Comparison of ENCODE assay signal across 21 cellular contexts in genomic region chr1:35211113-35211399, GRCh38. TPM values are rescaled to one million over a fixed set of nuclear protein-coding genes. Genes with fewer than 3 reads are reported as not detected.
DNase-seq lines count a peak whose midpoint lies in the region; ATAC-seq and TF ChIP-seq lines count a peak whose summit lies in the region.
"Had no signal": no experiment of that assay in that cellular context is flagged by ENCODE, and none has a peak within 500 bp of the region (broad histone marks: within the 10 kb centered on the region; RNA-seq: fewer than 3 reads in every experiment).

No MANE protein-coding gene starts in this region.

- no peaks in the 10 kb centered on the region for H3K9me3 ChIP-seq in SK-N-SH
- no peaks in the 10 kb centered on the region for H3K9me3 ChIP-seq in iPS-15b (ENCODE audit: control insufficient read depth, insufficient read depth, low read length)
- H3K9me3 ChIP-seq in neural progenitor cell (ENCODE audit: low read depth) = no peaks in the 10 kb centered on the region
- H3K9me3 ChIP-seq: MG63, Peyer's patch had no signal

- no peak for ATAC-seq in SK-N-SH treated with all-trans-retinoic acid at 6 μM for 48 hours
- ATAC-seq in activated CD8-positive, alpha-beta memory T cell treated with anti-CD3 and anti-CD28 coated beads, Interleukin-2, amount 10 ng/mL, durations not matched to agents 7 days and 5 days = no peak
- ATAC-seq: HepG2 had no signal

- peaks cover 20% of the 10 kb centered on the region for H3K4me1 Mint-ChIP-seq in neural progenitor cell
- no peaks in the 10 kb centered on the region for H3K4me1 Mint-ChIP-seq in activated CD8-positive, alpha-beta memory T cell treated with anti-CD3 and anti-CD28 coated beads, Interleukin-2, amount 10 ng/mL, durations not matched to agents 7 days and 5 days
- H3K4me1 Mint-ChIP-seq: B cell had no signal

- TF ChIP-seq CTCF in SK-N-SH (IDR thresholded peaks at IDR 0.05) = no peak
- no peak for TF ChIP-seq CTCF in neural progenitor cell (IDR thresholded peaks at IDR 0.05)

- no peak overlapping the region for H3K4me2 ChIP-seq in SK-N-SH
- peak overlapping the region; percentile 67 for H3K4me2 ChIP-seq in neural progenitor cell

- H3K36me3 ChIP-seq in SK-N-SH (replicated peaks in 1 of 2; ENCODE audit: control insufficient read depth in 1 of 2, insufficient read depth in 2 of 2, low read length in 1 of 2) (no peaks in the 10 kb centered on the region), iPS-15b (ENCODE audit: control insufficient read depth, insufficient read depth, low read length) (no peaks in the 10 kb centered on the region), neural progenitor cell (no peaks in the 10 kb centered on the region)
- H3K36me3 ChIP-seq: MG63, Peyer's patch had no signal

- H3K4me3 ChIP-seq in SK-N-SH (ENCODE audit: low read depth in 2 of 2, low read length in 1 of 2) (no peak overlapping the region), iPS-15b (ENCODE audit: low read depth, low read length) (peak overlapping the region; percentile 0), neural progenitor cell (no peak overlapping the region)
- H3K4me3 ChIP-seq: MG63, Peyer's patch had no signal

- no peaks in the 10 kb centered on the region for H3K36me3 Mint-ChIP-seq in neural progenitor cell
- H3K36me3 Mint-ChIP-seq in activated CD8-positive, alpha-beta memory T cell treated with anti-CD3 and anti-CD28 coated beads, Interleukin-2, amount 10 ng/mL, durations not matched to agents 7 days and 5 days = no peaks in the 10 kb centered on the region

- 83% methylated on average over 1 of the region's 1 CpG for WGBS in SK-N-SH (ENCODE audit: low lambda C conversion rate)

- peak overlapping the region; percentile 13 for H3K4me3 Mint-ChIP-seq in neural progenitor cell
- no peak overlapping the region for H3K4me3 Mint-ChIP-seq in activated CD8-positive, alpha-beta memory T cell treated with anti-CD3 and anti-CD28 coated beads, Interleukin-2, amount 10 ng/mL, durations not matched to agents 7 days and 5 days
- H3K4me3 Mint-ChIP-seq: B cell; CD4-positive, alpha-beta T cell had no signal

- H3K4me1 ChIP-seq in SK-N-SH (ENCODE audit: control insufficient read depth in 1 of 2, insufficient read depth in 2 of 2, low read depth in 1 of 2, low read length in 1 of 2) = no peaks in the 10 kb centered on the region
- peaks cover 15% of the 10 kb centered on the region for H3K4me1 ChIP-seq in iPS-15b (ENCODE audit: control insufficient read depth, insufficient read depth, low read length)
- H3K4me1 ChIP-seq in neural progenitor cell = peaks cover 16% of the 10 kb centered on the region
- H3K4me1 ChIP-seq: Peyer's patch had no signal

- H3K27ac Mint-ChIP-seq in neural progenitor cell = no peak overlapping the region
- H3K27ac Mint-ChIP-seq in activated CD8-positive, alpha-beta memory T cell treated with anti-CD3 and anti-CD28 coated beads, Interleukin-2, amount 10 ng/mL, durations not matched to agents 7 days and 5 days = no peak overlapping the region
- H3K27ac Mint-ChIP-seq: B cell; CD4-positive, alpha-beta T cell had no signal

- CTCF ChIA-PET in SK-N-SH (lab: Yijun Ruan, JAX) = interaction anchor here (1.0 to 1.4 kb wide), 2 partner anchors 9 to 354 kb away, joined by 4 to 5 read pairs; no protein-coding TSS in a partner anchor
- CTCF ChIA-PET in activated CD8-positive, alpha-beta memory T cell treated with anti-CD3 and anti-CD28 coated beads, Interleukin-2, amount 10 ng/mL, durations not matched to agents 7 days and 5 days (lab: Charles Lee) = interaction anchor here (1.0 to 2.3 kb wide), 3 partner anchors 9 to 17 kb away, joined by 3 to 6 read pairs (median 4); no protein-coding TSS in a partner anchor

- no peaks in the 10 kb centered on the region for H3K9me3 Mint-ChIP-seq in neural progenitor cell
- H3K9me3 Mint-ChIP-seq in activated CD8-positive, alpha-beta memory T cell treated with anti-CD3 and anti-CD28 coated beads, Interleukin-2, amount 10 ng/mL, durations not matched to agents 7 days and 5 days (ENCODE audit: low read depth) = no peaks in the 10 kb centered on the region
- H3K9me3 Mint-ChIP-seq: CD4-positive, alpha-beta T cell had no signal

- no peaks in the 10 kb centered on the region for H3K9me2 ChIP-seq in SK-N-SH

- H3F3A ChIP-seq in SK-N-SH (replicated peaks; ENCODE audit: insufficient read depth) (no peaks in the 10 kb centered on the region), neural progenitor cell (ENCODE audit: low read depth) (peaks cover 19% of the 10 kb centered on the region)

- H4K20me1 ChIP-seq in SK-N-SH (ENCODE audit: insufficient read depth) = no peaks in the 10 kb centered on the region
- H4K20me1 ChIP-seq in neural progenitor cell (ENCODE audit: low read depth) = no peaks in the 10 kb centered on the region

- H3K79me2 ChIP-seq in SK-N-SH (ENCODE audit: insufficient read depth) = no peaks in the 10 kb centered on the region
- H3K79me2 ChIP-seq in neural progenitor cell (ENCODE audit: low read depth) = no peaks in the 10 kb centered on the region

- H3K27me3 ChIP-seq in SK-N-SH (ENCODE audit: insufficient read depth) (no peaks in the 10 kb centered on the region), iPS-15b (ENCODE audit: control insufficient read depth, insufficient read depth, low read length) (no peaks in the 10 kb centered on the region), neural progenitor cell (no peaks in the 10 kb centered on the region)
- H3K27me3 ChIP-seq: MG63, Peyer's patch had no signal

- no peak for DNase-seq in SK-N-SH
- no peak for DNase-seq in neural progenitor cell (ENCODE audit: low spot score)
- no peak for DNase-seq in ureter (ENCODE audit: low spot score)
- no peak for DNase-seq in stimulated activated CD4-positive, alpha-beta T cell treated with anti-CD3 and anti-CD28 coated beads, Interleukin-12 subunit alpha, Interleukin-12 subunit beta, amount 100 ng/mL, for 4 hours
- no peak for DNase-seq in activated CD4-positive, CD25-positive, alpha-beta regulatory T cell treated with anti-CD3 and anti-CD28 coated beads, Interleukin-2, amount 50 U/mL, for 72 hours
- DNase-seq in activated CD8-positive, alpha-beta memory T cell treated with anti-CD3 and anti-CD28 coated beads, Interleukin-2, amount 10 ng/mL, durations not matched to agents 7 days and 5 days = no peak
- DNase-seq: CD4-positive, alpha-beta T cell; DMS53; Karpas-422; MG63; NCI-H1092; NCI-H146; NCI-H2081 treated with DMSO at 0.1 percent for 48 hours; NCI-H510A treated with DMSO at 0.1 percent for 48 hours; Peyer's patch; SHP77 had no signal

- peaks cover 6% of the 10 kb centered on the region for H3K27me3 Mint-ChIP-seq in neural progenitor cell (ENCODE audit: insufficient read depth, low read depth)
- no peaks in the 10 kb centered on the region for H3K27me3 Mint-ChIP-seq in activated CD8-positive, alpha-beta memory T cell treated with anti-CD3 and anti-CD28 coated beads, Interleukin-2, amount 10 ng/mL, durations not matched to agents 7 days and 5 days
- H3K27me3 Mint-ChIP-seq: B cell; CD4-positive, alpha-beta T cell had no signal

- H3K9ac ChIP-seq in SK-N-SH (no peak overlapping the region), iPS-15b (ENCODE audit: low read depth, low read length) (no peak overlapping the region), neural progenitor cell (no peak overlapping the region)

- POLR2A ChIA-PET in SK-N-SH (lab: Yijun Ruan, JAX) = no interaction called here

- H3K27ac ChIP-seq in SK-N-SH (ENCODE audit: low read depth in 2 of 2, low read length in 1 of 2) = no peak overlapping the region
- H3K27ac ChIP-seq in neural progenitor cell = no peak overlapping the region
- H3K27ac ChIP-seq: 22Rv1, Peyer's patch had no signal

- no peak for TF ChIP-seq RAD21 in SK-N-SH (IDR thresholded peaks at IDR 0.05; ENCODE audit: low read length)

- no peak for TF ChIP-seq EP300 in SK-N-SH (IDR thresholded peaks at IDR 0.05; ENCODE audit: borderline replicate concordance in 1 of 2, low read depth in 1 of 2, low read length in 1 of 2)

- H2AFZ ChIP-seq in SK-N-SH (ENCODE audit: low read depth) (0 out of 2 replicates have a peak overlapping the region, but pooled peaks have one; percentile 14), neural progenitor cell (replicated peaks) (peak overlapping the region; percentile 86)

TF ChIP-seq in SK-N-SH, 30 proteins besides CTCF, POLR2A, EP300 and RAD21:
- TF ChIP-seq USF1 (IDR thresholded peaks at IDR 0.05; ENCODE audit: borderline replicate concordance, low read depth) (no peak), CHD2 (IDR thresholded peaks at IDR 0.05; ENCODE audit: low read length, partially characterized antibody) (no peak)

TF ChIP-seq in SK-N-SH treated with all-trans-retinoic acid at 6 μM for 48 hours, 23 proteins besides CTCF, POLR2A, EP300 and RAD21 (continues in another document):
- TF ChIP-seq CSDC2 (CRISPR knock-in tag; IDR thresholded peaks at IDR 0.05) = no peak
- TF ChIP-seq GLIS3 (CRISPR knock-in tag; IDR thresholded peaks at IDR 0.05) = no peak
- no peak for TF ChIP-seq CREB5 (CRISPR knock-in tag; IDR thresholded peaks at IDR 0.05; ENCODE audit: low read depth)
- TF ChIP-seq ISL1 (CRISPR knock-in tag; IDR thresholded peaks at IDR 0.05) = no peak

RNA-seq across cellular contexts. Expression of gene SFPQ, which starts 18.1 kb away (rescaled TPM):
- 85.6 and 88.1 TPM in 2 replicates for polyA plus RNA-seq in SK-N-SH (2012; rRNA removed)
- 66.5 and 86.3 TPM in 2 replicates for polyA plus RNA-seq in SK-N-SH (2012; cell fraction: cytosol; rRNA removed)
- polyA plus RNA-seq in SK-N-SH (2012; cell fraction: nucleus; rRNA removed) = 214 and 361 TPM in 2 replicates
- total RNA-seq in neural progenitor cell (ENCODE audit: low replicate concordance) = 343 and 438 TPM in 2 replicates
- 389 TPM for total RNA-seq in ureter
- 100 to 1,000 TPM; 344 to 402 TPM for total RNA-seq in activated CD8-positive, alpha-beta memory T cell treated with anti-CD3 and anti-CD28 coated beads, Interleukin-2, amount 10 ng/mL, durations not matched to agents 7 days and 5 days

RNA-seq across cellular contexts. Expression of gene ZMYM4, which starts 57.5 kb away (rescaled TPM):
- 12.2 and 16.1 TPM in 2 replicates for polyA plus RNA-seq in SK-N-SH (2012; rRNA removed)
- 16.6 and 16.9 TPM in 2 replicates for polyA plus RNA-seq in SK-N-SH (2012; cell fraction: cytosol; rRNA removed)
- polyA plus RNA-seq in SK-N-SH (2012; cell fraction: nucleus; rRNA removed) = 11.2 and 25.1 TPM in 2 replicates
- total RNA-seq in neural progenitor cell (ENCODE audit: low replicate concordance) (66.5 and 106 TPM in 2 replicates), ureter (68.4 TPM)
- 10 to 100 TPM; 21.8 to 29.0 TPM for total RNA-seq in activated CD8-positive, alpha-beta memory T cell treated with anti-CD3 and anti-CD28 coated beads, Interleukin-2, amount 10 ng/mL, durations not matched to agents 7 days and 5 days
